ENCODE assay signal across 1 cellular context in the genomic region with DNA sequence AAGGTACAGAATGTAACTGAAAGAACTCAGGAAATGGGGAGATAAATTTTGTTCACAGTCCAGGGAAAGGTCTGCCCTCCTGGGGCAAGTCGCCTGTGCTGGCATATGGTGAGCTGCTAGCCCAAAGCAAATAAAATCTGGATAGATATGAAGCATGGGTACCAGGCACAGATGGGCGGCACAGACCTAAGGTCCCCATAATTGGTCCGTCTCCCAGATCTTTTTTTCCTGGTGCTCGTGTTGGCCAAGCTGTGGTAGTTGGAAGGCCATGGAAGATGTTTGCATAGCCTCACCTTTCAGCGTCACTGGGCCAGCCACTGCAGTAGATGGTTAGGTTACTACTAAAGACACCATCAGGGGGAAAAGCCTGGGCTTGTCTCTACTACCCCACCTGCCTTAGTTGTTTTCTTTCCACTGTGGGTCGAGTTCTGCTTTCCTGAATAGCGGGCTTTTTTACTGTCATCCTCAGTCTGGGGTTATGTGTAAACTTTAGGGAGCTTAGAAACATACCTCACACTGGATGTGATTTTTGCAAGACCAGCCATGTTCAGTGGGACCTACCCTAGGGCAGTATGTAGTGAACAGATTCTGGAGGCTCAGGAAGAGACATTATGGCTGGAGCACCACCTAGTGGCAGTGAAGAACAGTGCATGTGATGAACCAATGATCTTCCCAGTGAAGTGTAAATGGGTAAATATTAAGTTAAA.
TF ChIP-seq lines count a peak whose summit lies in the region.

No MANE protein-coding gene starts in this region.

TF ChIP-seq in WTC11, 78 proteins besides CTCF, POLR2A, EP300 and RAD21 (continued from another document):
- TF ChIP-seq, protein P1, sequence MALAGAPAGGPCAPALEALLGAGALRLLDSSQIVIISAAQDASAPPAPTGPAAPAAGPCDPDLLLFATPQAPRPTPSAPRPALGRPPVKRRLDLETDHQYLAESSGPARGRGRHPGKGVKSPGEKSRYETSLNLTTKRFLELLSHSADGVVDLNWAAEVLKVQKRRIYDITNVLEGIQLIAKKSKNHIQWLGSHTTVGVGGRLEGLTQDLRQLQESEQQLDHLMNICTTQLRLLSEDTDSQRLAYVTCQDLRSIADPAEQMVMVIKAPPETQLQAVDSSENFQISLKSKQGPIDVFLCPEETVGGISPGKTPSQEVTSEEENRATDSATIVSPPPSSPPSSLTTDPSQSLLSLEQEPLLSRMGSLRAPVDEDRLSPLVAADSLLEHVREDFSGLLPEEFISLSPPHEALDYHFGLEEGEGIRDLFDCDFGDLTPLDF (CRISPR knock-in tag; IDR thresholded peaks at IDR 0.05), result no peak
- no peak for TF ChIP-seq OVOL2 (CRISPR knock-in tag; IDR thresholded peaks at IDR 0.05; ENCODE audit: borderline replicate concordance)
- TF ChIP-seq, protein P2, sequence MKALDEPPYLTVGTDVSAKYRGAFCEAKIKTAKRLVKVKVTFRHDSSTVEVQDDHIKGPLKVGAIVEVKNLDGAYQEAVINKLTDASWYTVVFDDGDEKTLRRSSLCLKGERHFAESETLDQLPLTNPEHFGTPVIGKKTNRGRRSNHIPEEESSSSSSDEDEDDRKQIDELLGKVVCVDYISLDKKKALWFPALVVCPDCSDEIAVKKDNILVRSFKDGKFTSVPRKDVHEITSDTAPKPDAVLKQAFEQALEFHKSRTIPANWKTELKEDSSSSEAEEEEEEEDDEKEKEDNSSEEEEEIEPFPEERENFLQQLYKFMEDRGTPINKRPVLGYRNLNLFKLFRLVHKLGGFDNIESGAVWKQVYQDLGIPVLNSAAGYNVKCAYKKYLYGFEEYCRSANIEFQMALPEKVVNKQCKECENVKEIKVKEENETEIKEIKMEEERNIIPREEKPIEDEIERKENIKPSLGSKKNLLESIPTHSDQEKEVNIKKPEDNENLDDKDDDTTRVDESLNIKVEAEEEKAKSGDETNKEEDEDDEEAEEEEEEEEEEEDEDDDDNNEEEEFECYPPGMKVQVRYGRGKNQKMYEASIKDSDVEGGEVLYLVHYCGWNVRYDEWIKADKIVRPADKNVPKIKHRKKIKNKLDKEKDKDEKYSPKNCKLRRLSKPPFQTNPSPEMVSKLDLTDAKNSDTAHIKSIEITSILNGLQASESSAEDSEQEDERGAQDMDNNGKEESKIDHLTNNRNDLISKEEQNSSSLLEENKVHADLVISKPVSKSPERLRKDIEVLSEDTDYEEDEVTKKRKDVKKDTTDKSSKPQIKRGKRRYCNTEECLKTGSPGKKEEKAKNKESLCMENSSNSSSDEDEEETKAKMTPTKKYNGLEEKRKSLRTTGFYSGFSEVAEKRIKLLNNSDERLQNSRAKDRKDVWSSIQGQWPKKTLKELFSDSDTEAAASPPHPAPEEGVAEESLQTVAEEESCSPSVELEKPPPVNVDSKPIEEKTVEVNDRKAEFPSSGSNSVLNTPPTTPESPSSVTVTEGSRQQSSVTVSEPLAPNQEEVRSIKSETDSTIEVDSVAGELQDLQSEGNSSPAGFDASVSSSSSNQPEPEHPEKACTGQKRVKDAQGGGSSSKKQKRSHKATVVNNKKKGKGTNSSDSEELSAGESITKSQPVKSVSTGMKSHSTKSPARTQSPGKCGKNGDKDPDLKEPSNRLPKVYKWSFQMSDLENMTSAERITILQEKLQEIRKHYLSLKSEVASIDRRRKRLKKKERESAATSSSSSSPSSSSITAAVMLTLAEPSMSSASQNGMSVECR (CRISPR knock-in tag; IDR thresholded peaks at IDR 0.05; ENCODE audit: borderline replicate concordance), result no peak
- no peak for TF ChIP-seq CREM (CRISPR knock-in tag; IDR thresholded peaks at IDR 0.05)
- no peak for TF ChIP-seq KAT7 (CRISPR knock-in tag; IDR thresholded peaks at IDR 0.05; ENCODE audit: borderline replicate concordance)
